ENCODE assay signal across 14 cellular contexts in genomic region chr6:127976111-127976510, GRCh38.
DNase-seq lines count a peak whose midpoint lies in the region; ATAC-seq and TF ChIP-seq lines count a peak whose summit lies in the region.
"Had no signal": no experiment of that assay in that cellular context is flagged by ENCODE, and none has a peak within 500 bp of the region (broad histone marks: within the 10 kb centered on the region; RNA-seq: fewer than 3 reads in every experiment).

No MANE protein-coding gene starts in this region.

- no peak overlapping the region for H3K4me3 Mint-ChIP-seq in stimulated activated naive CD8-positive, alpha-beta T cell treated with anti-CD3 and anti-CD28 coated beads, Interleukin-15, Interleukin-2, amounts not matched to agents 100 ng/mL and 50 ng/mL, for 24 hours
- peak overlapping the region in 4 of 10 donors; percentile 18 to 92 (median 58) for H3K4me3 Mint-ChIP-seq in naive thymus-derived CD8-positive, alpha-beta T cell
- H3K4me3 Mint-ChIP-seq: CD4-positive, alpha-beta T cell; GM23338 had no signal

- H3K9me2 ChIP-seq in PC-3 (replicated peaks; ENCODE audit: low read length): no peaks in the 10 kb centered on the region

- no peaks in the 10 kb centered on the region for H4K20me1 ChIP-seq in PC-3 (ENCODE audit: low read length)

- H3K27me3 ChIP-seq in PC-3 (ENCODE audit: low read length): no peaks in the 10 kb centered on the region

- no peak for TF ChIP-seq CTCF in PC-3 (conservative IDR thresholded peaks at IDR 0.05; ENCODE audit: low read depth, low read length)

- no peaks in the 10 kb centered on the region; the same call in 1 of the 2 replicates for H3K36me3 ChIP-seq in PC-3 (ENCODE audit: low read depth, low read length)

- no peaks in the 10 kb centered on the region for H3K9me3 ChIP-seq in PC-3 (ENCODE audit: low read length)

- no peaks in the 10 kb centered on the region for H3F3A ChIP-seq in PC-3 (ENCODE audit: low read length, unreplicated experiment)

- peaks cover 8% of the 10 kb centered on the region for H3K9me3 Mint-ChIP-seq in stimulated activated naive CD8-positive, alpha-beta T cell treated with anti-CD3 and anti-CD28 coated beads, Interleukin-15, Interleukin-2, amounts not matched to agents 100 ng/mL and 50 ng/mL, for 24 hours
- no peaks in the 10 kb centered on the region for H3K9me3 Mint-ChIP-seq in naive thymus-derived CD8-positive, alpha-beta T cell
- H3K9me3 Mint-ChIP-seq: GM23338 had no signal

- H2AFZ ChIP-seq in PC-3 (ENCODE audit: low read length): no peak overlapping the region
- H2AFZ ChIP-seq: GM23338 had no signal

- H3K4me1 ChIP-seq in PC-3 (ENCODE audit: insufficient read depth, low read length): peaks cover 18% of the 10 kb centered on the region

- intact Hi-C loops in PC-3 (cut with micrococcal nuclease): no loop called here

- H3K4me2 ChIP-seq in PC-3 (ENCODE audit: low read length): no peak overlapping the region
- H3K4me2 ChIP-seq: GM23338 had no signal

- no peak for ATAC-seq in stimulated activated naive CD8-positive, alpha-beta T cell treated with anti-CD3 and anti-CD28 coated beads, Interleukin-15, Interleukin-2, amounts not matched to agents 100 U/mL and 50 U/mL, for 24 hours
- ATAC-seq in PC-3 (peak; percentile 14; the same call in 1 of the 2 replicates), HG03135 (IDR thresholded peaks at IDR 0.05; ENCODE audit: unreplicated experiment) (no peak)
- ATAC-seq in naive thymus-derived CD8-positive, alpha-beta T cell: no peak
- ATAC-seq: GM23338 had no signal

- H3K27ac Mint-ChIP-seq in stimulated activated naive CD8-positive, alpha-beta T cell treated with anti-CD3 and anti-CD28 coated beads, Interleukin-15, Interleukin-2, amounts not matched to agents 100 ng/mL and 50 ng/mL, for 24 hours: peak overlapping the region; percentile 27
- peak overlapping the region; percentile 57 to 97 (median 87) for H3K27ac Mint-ChIP-seq in naive thymus-derived CD8-positive, alpha-beta T cell
- H3K27ac Mint-ChIP-seq: CD4-positive, alpha-beta T cell; GM23338 had no signal

- H3K4me3 ChIP-seq in PC-3 (ENCODE audit: low read length): no peak overlapping the region
- H3K4me3 ChIP-seq: GM23338 had no signal

- H3K9ac ChIP-seq in PC-3 (ENCODE audit: low read length): no peak overlapping the region

- H3K4me1 Mint-ChIP-seq in stimulated activated naive CD8-positive, alpha-beta T cell treated with anti-CD3 and anti-CD28 coated beads, Interleukin-15, Interleukin-2, amounts not matched to agents 100 ng/mL and 50 ng/mL, for 24 hours (ENCODE audit: low read depth): peaks cover 80% of the 10 kb centered on the region
- peaks cover 44 to 80% (median 73%) of the 10 kb centered on the region in 4 donors for H3K4me1 Mint-ChIP-seq in naive thymus-derived CD8-positive, alpha-beta T cell

- CTCF ChIA-PET in PC-3 (lab: Charles Lee): no interaction called here

- H3K36me3 Mint-ChIP-seq in stimulated activated naive CD8-positive, alpha-beta T cell treated with anti-CD3 and anti-CD28 coated beads, Interleukin-15, Interleukin-2, amounts not matched to agents 100 ng/mL and 50 ng/mL, for 24 hours (ENCODE audit: low read depth): peaks cover 36% of the 10 kb centered on the region
- H3K36me3 Mint-ChIP-seq in naive thymus-derived CD8-positive, alpha-beta T cell: peaks cover 2 to 12% (median 9%) of the 10 kb centered on the region in 3 donors

- H3K27ac ChIP-seq in PC-3 (ENCODE audit: low read length): no peak overlapping the region
- H3K27ac ChIP-seq: C4-2B, HL-60 had no signal

- BruUV-seq in PC-3 (replicated peaks; lab: Mats Ljungman, UMichigan): no TSS peak

- no peak for DNase-seq in stimulated activated naive CD8-positive, alpha-beta T cell treated with anti-CD3 and anti-CD28 coated beads, Interleukin-15, Interleukin-2, amounts not matched to agents 100 U/mL and 50 U/mL, for 24 hours
- no peak for DNase-seq in PC-3
- no peak for DNase-seq in naive thymus-derived CD8-positive, alpha-beta T cell
- no peak for DNase-seq in globus pallidus (ENCODE audit: low spot score)
- DNase-seq: ACHN; CD4-positive, alpha-beta T cell; DMS79 treated with DMSO at 0.1 percent for 48 hours; GF-D8; HCEC 1CT had no signal

- H3K27me3 Mint-ChIP-seq in stimulated activated naive CD8-positive, alpha-beta T cell treated with anti-CD3 and anti-CD28 coated beads, Interleukin-15, Interleukin-2, amounts not matched to agents 100 ng/mL and 50 ng/mL, for 24 hours: no peaks in the 10 kb centered on the region
- no peaks in the 10 kb centered on the region for H3K27me3 Mint-ChIP-seq in naive thymus-derived CD8-positive, alpha-beta T cell
- H3K27me3 Mint-ChIP-seq: CD4-positive, alpha-beta T cell had no signal

- POLR2A ChIA-PET in PC-3 (lab: Charles Lee; ENCODE audit: unreplicated experiment): no interaction called here
- POLR2A ChIA-PET in naive thymus-derived CD8-positive, alpha-beta T cell (lab: Charles Lee): interaction anchor here (1.5 kb wide), 1 partner anchor 68 kb away, joined by 3 read pairs; no protein-coding TSS in a partner anchor

- H3K79me2 ChIP-seq in PC-3 (ENCODE audit: low read length): no peaks in the 10 kb centered on the region
